8 cellular contexts compared by ENCODE assay signal in genomic region chr13:26482451-26483197, GRCh38.
DNase-seq lines count a peak whose midpoint lies in the region; ATAC-seq, FAIRE-seq and TF ChIP-seq lines count a peak whose summit lies in the region.

No MANE protein-coding gene starts in this region.

- CTCF ChIA-PET in HepG2 (lab: Yijun Ruan, JAX; ENCODE audit: low intra/inter-chr PET ratio, low total read pairs) = interaction anchor here (1.1 to 2.4 kb wide), 4 partner anchors 14 to 298 kb away, joined by 3 to 27 read pairs (median 4); no protein-coding TSS in a partner anchor

- 62% methylated on average over 3 of the region's 3 CpGs for WGBS in HepG2 (ENCODE audit: low lambda C conversion rate)

- peaks cover 2 to 17% of the 10 kb centered on the region in 2 experiments; a peak in 3 of 5 replicates for H3K27me3 ChIP-seq in HepG2 (ENCODE audit: control insufficient read depth in 1 of 2, insufficient read depth in 2 of 2, low read length in 2 of 2)

- H3K9ac ChIP-seq in HepG2 (ENCODE audit: insufficient read depth, low read depth, low read length) = no peak overlapping the region

- peak; percentile 39; the same call in 1 of the 2 replicates for TF ChIP-seq RAD21 in HepG2 (CRISPR knock-in tag; IDR thresholded peaks at IDR 0.05)

- H3K27ac ChIP-seq in HepG2 (ENCODE audit: extremely low read length, insufficient read depth, low read length) = no peak overlapping the region

- H3K4me1 ChIP-seq in HepG2 (ENCODE audit: insufficient read depth, low read length) = no peaks in the 10 kb centered on the region

- no peak overlapping the region for H2AFZ ChIP-seq in HepG2 (ENCODE audit: low read length)

- no peaks in the 10 kb centered on the region for H3K36me3 ChIP-seq in HepG2 (replicated peaks in 1 of 2; ENCODE audit: control insufficient read depth in 1 of 2, insufficient read depth in 2 of 2, low read length in 2 of 2)

- no peaks in the 10 kb centered on the region for H4K20me1 ChIP-seq in HepG2 (ENCODE audit: insufficient read depth, low read length)

- BruUV-seq in HepG2 (replicated peaks; lab: Mats Ljungman, UMichigan) = no TSS peak

- TF ChIP-seq CTCF in HepG2 (CRISPR knock-in tag; IDR thresholded peaks at IDR 0.05) = peak; percentile 72

- ATAC-seq in HG02798 (IDR thresholded peaks at IDR 0.05; ENCODE audit: poor library complexity, unreplicated experiment) (peak; percentile 80), HepG2 (peak; percentile 59)

- no peak for TF ChIP-seq EP300 in HepG2 (IDR thresholded peaks at IDR 0.05; ENCODE audit: low read depth in 2 of 2, low read length in 2 of 2)
- TF ChIP-seq EP300 in HepG2 (CRISPR knock-in tag; IDR thresholded peaks at IDR 0.05; ENCODE audit: borderline replicate concordance) = no peak

- peak; percentile 91 for FAIRE-seq in HepG2 (lab: Jason Lieb, UNC)

- peak; percentile 2 for DNase-seq in DMS79 treated with DMSO at 0.1 percent for 48 hours (lab: John Stamatoyannopoulos, UW)
- DNase-seq in DMS79 (lab: John Stamatoyannopoulos, UW) = no peak
- peak; percentile 51 for DNase-seq in NCI-H345 (lab: John Stamatoyannopoulos, UW)
- DNase-seq in activated CD4-positive, CD25-positive, alpha-beta regulatory T cell treated with anti-CD3 and anti-CD28 coated beads, Interleukin-2, amount 50 U/mL, for 72 hours = peak; percentile 36
- DNase-seq in cerebellum (ENCODE audit: low spot score) = peak; percentile 78
- peak; percentile 61 for DNase-seq in HepG2 (ENCODE audit: low spot score)
- DNase-seq in stimulated activated CD4-positive, alpha-beta T cell treated with anti-CD3 and anti-CD28 coated beads, TNF-alpha, amount 100 ng/mL, for 4 hours (ENCODE audit: low read depth in 3 of 3) = peak in 2 of 3 experiments; percentile 9 to 22

- intact Hi-C loops in HepG2 (cut with micrococcal nuclease; ENCODE audit: unreplicated experiment) = loop anchor here (1.0 kb wide), 1 partner anchor 216 kb away; no protein-coding TSS in a partner anchor

- no peak overlapping the region for H3K4me3 ChIP-seq in HepG2 (replicated peaks in 1 of 3; ENCODE audit: insufficient read depth in 1 of 3, low read depth in 2 of 3, low read length in 3 of 3)

- H3K79me2 ChIP-seq in HepG2 (ENCODE audit: insufficient read depth, low read length) = no peaks in the 10 kb centered on the region

- peak overlapping the region; percentile 52; the same call in 1 of the 2 replicates for H3K4me2 ChIP-seq in HepG2 (ENCODE audit: low read depth, low read length)

- no peak for TF ChIP-seq POLR2A in HepG2 (IDR thresholded peaks at IDR 0.05; ENCODE audit: insufficient read depth in 1 of 2, low read depth in 2 of 2, low read length in 2 of 2)

- in situ Hi-C loops in HepG2 (cut with HindIII; ENCODE audit: extremely low pct_ligation_motif_present, low pct_unique_long_range_greater_than_20kb) = loop anchor here (5.0 kb wide), 1 partner anchor 215 kb away; no protein-coding TSS in a partner anchor

- no peaks in the 10 kb centered on the region for H3K9me3 ChIP-seq in HepG2 (ENCODE audit: low read length)

- POLR2A ChIA-PET in HepG2 (lab: Yijun Ruan, JAX) = no interaction called here

TF ChIP-seq in HepG2, 621 proteins besides CTCF, POLR2A, EP300 and RAD21:
- TF ChIP-seq ARID3A (IDR thresholded peaks at IDR 0.05; ENCODE audit: low read depth, low read length) = peak; percentile 45; the same call in 1 of the 2 replicates
- no peak for TF ChIP-seq LRRFIP1 (CRISPR knock-in tag; conservative IDR thresholded peaks at IDR 0.05)
- TF ChIP-seq MLXIP (CRISPR knock-in tag; IDR thresholded peaks at IDR 0.05; ENCODE audit: borderline replicate concordance) = no peak
- peak; percentile 85 for TF ChIP-seq SMC3 (IDR thresholded peaks at IDR 0.05; ENCODE audit: low read length)
- TF ChIP-seq FOXP4 (CRISPR knock-in tag; IDR thresholded peaks at IDR 0.05) = no peak
- TF ChIP-seq ZNF652 (CRISPR knock-in tag; IDR thresholded peaks at IDR 0.05; ENCODE audit: borderline replicate concordance, low read depth) = peak; percentile 96
- no peak for TF ChIP-seq ZFP1 (CRISPR knock-in tag; IDR thresholded peaks at IDR 0.05)
- peak; percentile 56 for TF ChIP-seq STAG1 (CRISPR knock-in tag; IDR thresholded peaks at IDR 0.05)
- no peak for TF ChIP-seq SP140L (CRISPR knock-in tag; IDR thresholded peaks at IDR 0.05; ENCODE audit: borderline replicate concordance)
- no peak for TF ChIP-seq FOXA1 (IDR thresholded peaks at IDR 0.05)
- no peak for TF ChIP-seq FOXA1 (CRISPR knock-in tag; IDR thresholded peaks at IDR 0.05)
TF ChIP-seq in HepG2: peak in this region for 4.
